ENCODE assay signal across 24 cellular contexts in genomic region chr2:195498839-195499490, GRCh38.
DNase-seq lines count a peak whose midpoint lies in the region; ATAC-seq, FAIRE-seq and TF ChIP-seq lines count a peak whose summit lies in the region.
"Had no signal": no experiment of that assay in that cellular context is flagged by ENCODE, and none has a peak within 500 bp of the region (broad histone marks: within the 10 kb centered on the region; RNA-seq: fewer than 3 reads in every experiment).

No MANE protein-coding gene starts in this region.

- FAIRE-seq in astrocyte (lab: Jason Lieb, UNC) = no peak
- FAIRE-seq: A204.1, colon, GM12892, small intestine had no signal

- H3K4me3 Mint-ChIP-seq in astrocyte (ENCODE audit: unreplicated experiment) = no peak overlapping the region
- H3K4me3 Mint-ChIP-seq: activated CD4-positive, alpha-beta T cell treated with anti-CD3 and anti-CD28 coated beads, Interleukin-2, amount 10 ng/mL, durations not matched to agents 24 days and 14 days; activated naive CD4-positive, alpha-beta T cell treated with anti-CD3 and anti-CD28 coated beads for 36 hours; activated T-cell treated with anti-CD3 and anti-CD28 coated beads, Interleukin-2, amount 50 U/mL, for 72 hours; effector memory CD8-positive, alpha-beta T cell had no signal

- H3K9me3 ChIP-seq in astrocyte (ENCODE audit: insufficient read depth, low read depth, low read length) = no peaks in the 10 kb centered on the region
- H3K9me3 ChIP-seq: body of pancreas, HAP-1, neutrophil had no signal

- no peaks in the 10 kb centered on the region for H3K27me3 ChIP-seq in ACC112 (ENCODE audit: insufficient read depth, low read length)
- H3K27me3 ChIP-seq in astrocyte (ENCODE audit: insufficient read depth, low read length) = no peaks in the 10 kb centered on the region
- H3K27me3 ChIP-seq: BLaER1 treated with 17β-estradiol and CSF1 and Interleukin-3, amounts not matched to agents 10 nM and 100 nM; body of pancreas; neutrophil had no signal

- no peak overlapping the region for H3K4me2 ChIP-seq in astrocyte (ENCODE audit: low read length)
- H3K4me2 ChIP-seq: BLaER1 treated with 17β-estradiol and CSF1 and Interleukin-3, amounts not matched to agents 10 nM and 100 nM had no signal

- H3K36me3 Mint-ChIP-seq in astrocyte (ENCODE audit: low read depth, unreplicated experiment) = no peaks in the 10 kb centered on the region

- H3K4me1 Mint-ChIP-seq in astrocyte (ENCODE audit: low read depth, unreplicated experiment) = peaks cover 8% of the 10 kb centered on the region

- H3K27me3 Mint-ChIP-seq in astrocyte (ENCODE audit: low read depth, unreplicated experiment) = no peaks in the 10 kb centered on the region
- H3K27me3 Mint-ChIP-seq: activated CD4-positive, alpha-beta T cell treated with anti-CD3 and anti-CD28 coated beads, Interleukin-2, amount 10 ng/mL, durations not matched to agents 24 days and 14 days; effector memory CD8-positive, alpha-beta T cell had no signal

- no peaks in the 10 kb centered on the region for H4K20me1 ChIP-seq in astrocyte (ENCODE audit: insufficient read depth, low read length)
- H4K20me1 ChIP-seq: BLaER1 treated with 17β-estradiol and CSF1 and Interleukin-3, amounts not matched to agents 10 nM and 100 nM had no signal

- H3K4me3 ChIP-seq in ACC112 (ENCODE audit: low read depth, low read length) (no peak overlapping the region), astrocyte (ENCODE audit: insufficient read depth, low read depth, low read length) (no peak overlapping the region), fibroblast of the aortic adventitia (ENCODE audit: low read depth, low read length) (no peak overlapping the region)
- H3K4me3 ChIP-seq: BLaER1 treated with 17β-estradiol and CSF1 and Interleukin-3, amounts not matched to agents 10 nM and 100 nM; body of pancreas; HAP-1; SK-N-MC had no signal

- H3K4me1 ChIP-seq in ACC112 (ENCODE audit: control insufficient read depth, insufficient read depth, low read length, unreplicated experiment) = peaks cover 10% of the 10 kb centered on the region
- no peaks in the 10 kb centered on the region for H3K4me1 ChIP-seq in astrocyte (ENCODE audit: insufficient read depth, low read length)
- H3K4me1 ChIP-seq: HAP-1 had no signal

- no peak overlapping the region for H2AFZ ChIP-seq in ACC112 (ENCODE audit: low read length, unreplicated experiment)
- H2AFZ ChIP-seq in astrocyte (ENCODE audit: low read depth, low read length) = no peak overlapping the region

- TF ChIP-seq CTCF in astrocyte (IDR thresholded peaks at IDR 0.05; ENCODE audit: insufficient read depth, low read depth, low read length) = no peak
- no peak for TF ChIP-seq CTCF in fibroblast of the aortic adventitia (IDR thresholded peaks at IDR 0.05; ENCODE audit: insufficient read depth, low read length)

- no peak for TF ChIP-seq POLR2A in GM18505 (IDR thresholded peaks at IDR 0.05; ENCODE audit: borderline replicate concordance, extremely low read depth, insufficient read depth, insufficient read length)

- no peaks in the 10 kb centered on the region for H3K9me3 Mint-ChIP-seq in astrocyte (ENCODE audit: unreplicated experiment)
- H3K9me3 Mint-ChIP-seq: effector memory CD8-positive, alpha-beta T cell had no signal

- H3K36me3 ChIP-seq in ACC112 (ENCODE audit: insufficient read depth, low read length) (no peaks in the 10 kb centered on the region), astrocyte (ENCODE audit: insufficient read depth, low read length) (no peaks in the 10 kb centered on the region)
- H3K36me3 ChIP-seq: BLaER1 treated with 17β-estradiol and CSF1 and Interleukin-3, amounts not matched to agents 10 nM and 100 nM; HAP-1; neutrophil had no signal

- peak; percentile 23 for DNase-seq in HCEC 1CT
- peak; percentile 61 for DNase-seq in astrocyte (ENCODE audit: low read depth)
- DNase-seq in fibroblast of the aortic adventitia (ENCODE audit: low read depth) = peak; percentile 66
- no peak for DNase-seq in 8988T
- no peak for DNase-seq in activated naive CD4-positive, alpha-beta T cell treated with anti-CD3 and anti-CD28 coated beads, Interleukin-2, amount 50 U/mL, for 16 hours
- no peak for DNase-seq in putamen (ENCODE audit: low spot score)
- DNase-seq: NCI-H1105, NCI-H1930 had no signal

- no peak overlapping the region for H3K9ac ChIP-seq in astrocyte (ENCODE audit: low read length)
- H3K9ac ChIP-seq: BLaER1 treated with 17β-estradiol and CSF1 and Interleukin-3, amounts not matched to agents 10 nM and 100 nM had no signal

- H3K27ac ChIP-seq in ACC112 (ENCODE audit: low read depth, low read length) (peak overlapping the region; percentile 32; the same call in 1 of the 2 replicates), astrocyte (ENCODE audit: low read depth, low read length) (no peak overlapping the region)
- H3K27ac ChIP-seq: BLaER1 treated with 17β-estradiol and CSF1 and Interleukin-3, amounts not matched to agents 10 nM and 100 nM; body of pancreas; neutrophil; SK-N-MC; VCaP had no signal

- H3K27ac Mint-ChIP-seq in astrocyte (ENCODE audit: unreplicated experiment) = no peak overlapping the region
- H3K27ac Mint-ChIP-seq: activated CD4-positive, alpha-beta T cell treated with anti-CD3 and anti-CD28 coated beads, Interleukin-2, amount 10 ng/mL, durations not matched to agents 24 days and 14 days; activated naive CD4-positive, alpha-beta T cell treated with anti-CD3 and anti-CD28 coated beads for 36 hours had no signal

- ATAC-seq in GM18505 (IDR thresholded peaks at IDR 0.05; ENCODE audit: unreplicated experiment) = no peak
- ATAC-seq: activated T-cell treated with anti-CD3 and anti-CD28 coated beads, Interleukin-2, amount 50 U/mL, for 72 hours; body of pancreas had no signal

- H3K79me2 ChIP-seq in ACC112 (ENCODE audit: control insufficient read depth, insufficient read depth, low read length, unreplicated experiment) (no peaks in the 10 kb centered on the region), astrocyte (ENCODE audit: insufficient read depth, low read length) (no peaks in the 10 kb centered on the region)

Comparison
In these comparisons a context has a peak if more than half of its experiments do, and no peak if none do; other contexts are left out.
1. DNase-seq: peak in HCEC 1CT (single experiment), astrocyte (single experiment) and fibroblast of the aortic adventitia (single experiment); none in 8988T (single experiment), activated naive CD4-positive, alpha-beta T cell treated with anti-CD3 and anti-CD28 coated beads, Interleukin-2, amount 50 U/mL, for 16 hours (single experiment) and putamen (single experiment).